Comparison of ENCODE assay signal across 8 cellular contexts in genomic region chr6:52577022-52577777, GRCh38. TPM values are rescaled to one million over a fixed set of nuclear protein-coding genes. Genes with fewer than 3 reads are reported as not detected.
DNase-seq lines count a peak whose midpoint lies in the region; TF ChIP-seq lines count a peak whose summit lies in the region.

TRAM2 (minus strand) TSS chr6:52577060; CDS start chr6:52576915, 145 bp downstream.

- H3K27me3 Mint-ChIP-seq in activated T-helper 2 cell treated with anti-CD3 and anti-CD28 coated beads, Interferon-gamma antibody, Interleukin-2, Interleukin-4, amounts not matched to agents 10 μg/mL and 5 μg/mL and 100 μg/mL, durations not matched to agents 14 hours and 24 hours and 36 hours (ENCODE audit: low read depth) = peaks cover 2% of the 10 kb centered on the region
- peaks cover 12% of the 10 kb centered on the region for H3K27me3 Mint-ChIP-seq in nephron progenitor cell (ENCODE audit: low read depth, poor library complexity)
- H3K27me3 Mint-ChIP-seq in stimulated activated naive CD8-positive, alpha-beta T cell treated with anti-CD3 and anti-CD28 coated beads, Interleukin-15, Interleukin-2, amounts not matched to agents 100 ng/mL and 50 ng/mL, for 24 hours = no peaks in the 10 kb centered on the region

- peaks cover 4% of the 10 kb centered on the region for H3K36me3 Mint-ChIP-seq in activated T-helper 2 cell treated with anti-CD3 and anti-CD28 coated beads, Interferon-gamma antibody, Interleukin-2, Interleukin-4, amounts not matched to agents 10 μg/mL and 5 μg/mL and 100 μg/mL, durations not matched to agents 14 hours and 24 hours and 36 hours (ENCODE audit: low read depth)
- peaks cover 25% of the 10 kb centered on the region for H3K36me3 Mint-ChIP-seq in nephron progenitor cell (ENCODE audit: low read depth)
- H3K36me3 Mint-ChIP-seq in stimulated activated naive CD8-positive, alpha-beta T cell treated with anti-CD3 and anti-CD28 coated beads, Interleukin-15, Interleukin-2, amounts not matched to agents 100 ng/mL and 50 ng/mL, for 24 hours (ENCODE audit: low read depth) = peaks cover 1% of the 10 kb centered on the region

- intact Hi-C loops in activated T-helper 2 cell treated with anti-CD3 and anti-CD28 coated beads, Interferon-gamma antibody, Interleukin-2, Interleukin-4, amounts not matched to agents 10 μg/mL and 5 μg/mL and 100 μg/mL, durations not matched to agents 14 hours and 24 hours and 36 hours (cut with micrococcal nuclease) = loop anchor here (2.0 to 10.0 kb wide), 5 partner anchors 58 to 412 kb away; partner anchors contain the start of gene MCM3

- no peaks in the 10 kb centered on the region for H3K9me3 Mint-ChIP-seq in activated T-helper 2 cell treated with anti-CD3 and anti-CD28 coated beads, Interferon-gamma antibody, Interleukin-2, Interleukin-4, amounts not matched to agents 10 μg/mL and 5 μg/mL and 100 μg/mL, durations not matched to agents 14 hours and 24 hours and 36 hours
- H3K9me3 Mint-ChIP-seq in nephron progenitor cell = no peaks in the 10 kb centered on the region
- no peaks in the 10 kb centered on the region for H3K9me3 Mint-ChIP-seq in stimulated activated naive CD8-positive, alpha-beta T cell treated with anti-CD3 and anti-CD28 coated beads, Interleukin-15, Interleukin-2, amounts not matched to agents 100 ng/mL and 50 ng/mL, for 24 hours

- TF ChIP-seq CTCF in GM20000 (IDR thresholded peaks at IDR 0.05; ENCODE audit: extremely low read depth, missing control alignments) = no peak
- peak; percentile 2 for TF ChIP-seq CTCF in fibroblast of pulmonary artery (IDR thresholded peaks at IDR 0.05; ENCODE audit: low read length, missing control alignments)
- no peak for TF ChIP-seq CTCF in nephron progenitor cell (IDR thresholded peaks at IDR 0.05)

- peaks cover 37% of the 10 kb centered on the region for H3K4me1 Mint-ChIP-seq in activated T-helper 2 cell treated with anti-CD3 and anti-CD28 coated beads, Interferon-gamma antibody, Interleukin-2, Interleukin-4, amounts not matched to agents 10 μg/mL and 5 μg/mL and 100 μg/mL, durations not matched to agents 14 hours and 24 hours and 36 hours (ENCODE audit: low read depth)
- H3K4me1 Mint-ChIP-seq in nephron progenitor cell = peaks cover 51% of the 10 kb centered on the region
- peaks cover 49% of the 10 kb centered on the region for H3K4me1 Mint-ChIP-seq in stimulated activated naive CD8-positive, alpha-beta T cell treated with anti-CD3 and anti-CD28 coated beads, Interleukin-15, Interleukin-2, amounts not matched to agents 100 ng/mL and 50 ng/mL, for 24 hours (ENCODE audit: low read depth)

- H3K4me3 Mint-ChIP-seq in activated T-helper 2 cell treated with anti-CD3 and anti-CD28 coated beads, Interferon-gamma antibody, Interleukin-2, Interleukin-4, amounts not matched to agents 10 μg/mL and 5 μg/mL and 100 μg/mL, durations not matched to agents 14 hours and 24 hours and 36 hours (ENCODE audit: low read depth) = peak within 1 kb of the TSS; percentile 85
- H3K4me3 Mint-ChIP-seq in nephron progenitor cell = peak within 1 kb of the TSS; percentile 93
- H3K4me3 Mint-ChIP-seq in stimulated activated naive CD8-positive, alpha-beta T cell treated with anti-CD3 and anti-CD28 coated beads, Interleukin-15, Interleukin-2, amounts not matched to agents 100 ng/mL and 50 ng/mL, for 24 hours = peak within 1 kb of the TSS; percentile 77

- peak; percentile 97 for DNase-seq in D341Med (ENCODE audit: low spot score)
- DNase-seq in GM20000 (ENCODE audit: low spot score) = peak; percentile 92
- peak; percentile 83 for DNase-seq in HT-29 (ENCODE audit: low spot score)
- DNase-seq in RPMI7951 (ENCODE audit: low read depth) = peak; percentile 87
- DNase-seq in activated T-helper 2 cell treated with anti-CD3 and anti-CD28 coated beads, Interferon-gamma antibody, Interleukin-2, Interleukin-4, amounts not matched to agents 10 μg/mL and 5 μg/mL and 100 μg/mL, durations not matched to agents 14 hours and 24 hours and 36 hours (ENCODE audit: low spot score) = peak; percentile 70
- peak; percentile 82 for DNase-seq in fibroblast of pulmonary artery (ENCODE audit: low read depth)
- DNase-seq in nephron progenitor cell = peak; percentile 93

- H3K4me3 ChIP-seq in fibroblast of pulmonary artery (replicated peaks; ENCODE audit: low read depth, low read length) = peak within 1 kb of the TSS; percentile 91

- H3K27ac Mint-ChIP-seq in activated T-helper 2 cell treated with anti-CD3 and anti-CD28 coated beads, Interferon-gamma antibody, Interleukin-2, Interleukin-4, amounts not matched to agents 10 μg/mL and 5 μg/mL and 100 μg/mL, durations not matched to agents 14 hours and 24 hours and 36 hours = peak within 1 kb of the TSS; percentile 77
- H3K27ac Mint-ChIP-seq in nephron progenitor cell = peak within 1 kb of the TSS; percentile 93
- H3K27ac Mint-ChIP-seq in stimulated activated naive CD8-positive, alpha-beta T cell treated with anti-CD3 and anti-CD28 coated beads, Interleukin-15, Interleukin-2, amounts not matched to agents 100 ng/mL and 50 ng/mL, for 24 hours = peak within 1 kb of the TSS; percentile 43

RNA-seq across cellular contexts. Expression of gene TRAM2, which starts in this region (rescaled TPM):
- 4.1 and 4.6 TPM in 2 replicates for total RNA-seq in HT-29 (2014; rRNA removed; shearing (Covaris generic))
- 56.2 and 58.0 TPM in 2 replicates for total RNA-seq in RPMI7951 (2014; rRNA removed; shearing (Covaris generic))
- total RNA-seq in activated T-helper 2 cell treated with anti-CD3 and anti-CD28 coated beads, Interferon-gamma antibody, Interleukin-2, Interleukin-4, amounts not matched to agents 10 μg/mL and 5 μg/mL and 100 μg/mL, durations not matched to agents 14 hours and 24 hours and 36 hours = 4.7 TPM in 2 replicates

Comparison
In these comparisons a context has a peak if more than half of its experiments do, and no peak if none do; other contexts are left out.
1. Peak in every context shown above with its lines: DNase-seq and H3K4me3 ChIP-seq.
2. RNA of gene TRAM2 (total RNA-seq): 56.2 to 58.0 TPM in RPMI7951; 4.7 TPM in activated T-helper 2 cell treated with anti-CD3 and anti-CD28 coated beads, Interferon-gamma antibody, Interleukin-2, Interleukin-4, amounts not matched to agents 10 μg/mL and 5 μg/mL and 100 μg/mL, durations not matched to agents 14 hours and 24 hours and 36 hours and 4.1 to 4.6 TPM in HT-29; every median in the first group is over 10 times any median in the second.
3. H3K27ac Mint-ChIP-seq: peak in every context shown above with its lines; median percentile 93 in nephron progenitor cell; 77 in activated T-helper 2 cell treated with anti-CD3 and anti-CD28 coated beads, Interferon-gamma antibody, Interleukin-2, Interleukin-4, amounts not matched to agents 10 μg/mL and 5 μg/mL and 100 μg/mL, durations not matched to agents 14 hours and 24 hours and 36 hours; 43 in stimulated activated naive CD8-positive, alpha-beta T cell treated with anti-CD3 and anti-CD28 coated beads, Interleukin-15, Interleukin-2, amounts not matched to agents 100 ng/mL and 50 ng/mL, for 24 hours.